In genomic region chr7:128697301-128697905, GRCh38 we compare ENCODE assay signal across 8 cellular contexts. TPM values are rescaled to one million over a fixed set of nuclear protein-coding genes. Genes with fewer than 3 reads are reported as not detected.
DNase-seq lines count a peak whose midpoint lies in the region; ATAC-seq and TF ChIP-seq lines count a peak whose summit lies in the region.

No MANE protein-coding gene starts in this region.

- H3K9ac ChIP-seq in fibroblast of lung (ENCODE audit: insufficient read depth, low read length) = peak overlapping the region; percentile 11

- H3K79me2 ChIP-seq in fibroblast of lung (ENCODE audit: control insufficient read depth, insufficient read depth, low read length) = no peaks in the 10 kb centered on the region

- H3K27ac Mint-ChIP-seq in CD4-positive, alpha-beta T cell = no peak overlapping the region
- no peak overlapping the region for H3K27ac Mint-ChIP-seq in IgD-negative memory B cell
- no peak overlapping the region for H3K27ac Mint-ChIP-seq in activated CD8-positive, alpha-beta memory T cell treated with anti-CD3 and anti-CD28 coated beads, Interleukin-2, amount 10 ng/mL, durations not matched to agents 7 days and 5 days

- no peaks in the 10 kb centered on the region for H3K9me3 Mint-ChIP-seq in CD4-positive, alpha-beta T cell
- no peaks in the 10 kb centered on the region for H3K9me3 Mint-ChIP-seq in IgD-negative memory B cell
- no peaks in the 10 kb centered on the region for H3K9me3 Mint-ChIP-seq in activated CD8-positive, alpha-beta memory T cell treated with anti-CD3 and anti-CD28 coated beads, Interleukin-2, amount 10 ng/mL, durations not matched to agents 7 days and 5 days (ENCODE audit: low read depth)

- peak overlapping the region; percentile 61 for H3K4me3 Mint-ChIP-seq in CD4-positive, alpha-beta T cell
- H3K4me3 Mint-ChIP-seq in IgD-negative memory B cell = peak overlapping the region; percentile 80 to 95 (median 88)
- peak overlapping the region; percentile 77 for H3K4me3 Mint-ChIP-seq in activated CD8-positive, alpha-beta memory T cell treated with anti-CD3 and anti-CD28 coated beads, Interleukin-2, amount 10 ng/mL, durations not matched to agents 7 days and 5 days

- peaks cover 51% of the 10 kb centered on the region for H3K27me3 ChIP-seq in CD4-positive, alpha-beta T cell (ENCODE audit: control insufficient read depth, insufficient read depth, low read length)
- H3K27me3 ChIP-seq in fibroblast of lung (ENCODE audit: control insufficient read depth, insufficient read depth, low read length) (no peaks in the 10 kb centered on the region), neuron (ENCODE audit: insufficient read depth, low read length) (peaks cover 14% of the 10 kb centered on the region), aorta (ENCODE audit: control insufficient read depth in 1 of 2, insufficient read depth in 2 of 2, low read length in 1 of 2) (peaks cover 0 to 2% of the 10 kb centered on the region in 2 donors)

- DNase-seq in CD4-positive, alpha-beta T cell = peak in 9 of 10 experiments; percentile 2 to 42 (median 17)
- peak; percentile 76 for DNase-seq in activated CD8-positive, alpha-beta memory T cell treated with anti-CD3 and anti-CD28 coated beads, Interleukin-2, amount 10 ng/mL, durations not matched to agents 7 days and 5 days
- DNase-seq in fibroblast of lung (ENCODE audit: low read depth in 2 of 2) (peak; percentile 73 to 74), aorta (peak; percentile 65 to 79), H4 (ENCODE audit: low spot score) (no peak)

- ATAC-seq in CD4-positive, alpha-beta T cell (ENCODE audit: poor library complexity) = peak; percentile 63
- peak; percentile 92 for ATAC-seq in activated CD8-positive, alpha-beta memory T cell treated with anti-CD3 and anti-CD28 coated beads, Interleukin-2, amount 10 ng/mL, durations not matched to agents 7 days and 5 days
- ATAC-seq in aorta (ENCODE audit: low FRiP score) = peak; percentile 41
- no peak for ATAC-seq in HG03571 (IDR thresholded peaks at IDR 0.05; ENCODE audit: unreplicated experiment)

- H4K20me1 ChIP-seq in fibroblast of lung (ENCODE audit: control insufficient read depth, extremely low read depth, insufficient read depth, low read length) = no peaks in the 10 kb centered on the region

- H3K4me1 ChIP-seq in fibroblast of lung (ENCODE audit: control insufficient read depth, extremely low read depth, insufficient read depth, low read length) = no peaks in the 10 kb centered on the region
- H3K4me1 ChIP-seq in neuron (ENCODE audit: insufficient read depth, low read length) = peaks cover 9% of the 10 kb centered on the region
- H3K4me1 ChIP-seq in aorta (ENCODE audit: control insufficient read depth in 1 of 2, insufficient read depth in 2 of 2, low read length in 2 of 2) = no peaks in the 10 kb centered on the region

- peaks cover 6% of the 10 kb centered on the region for H3K4me1 Mint-ChIP-seq in CD4-positive, alpha-beta T cell (ENCODE audit: low read depth)
- peaks cover 7 to 12% (median 10%) of the 10 kb centered on the region in 3 donors for H3K4me1 Mint-ChIP-seq in IgD-negative memory B cell
- peaks cover 13% of the 10 kb centered on the region for H3K4me1 Mint-ChIP-seq in activated CD8-positive, alpha-beta memory T cell treated with anti-CD3 and anti-CD28 coated beads, Interleukin-2, amount 10 ng/mL, durations not matched to agents 7 days and 5 days

- intact Hi-C loops in CD4-positive, alpha-beta T cell (cut with DNase I, micrococcal nuclease) = no loop called here
- intact Hi-C loops in aorta (cut with DNase I) = no loop called here

- H3K36me3 Mint-ChIP-seq in CD4-positive, alpha-beta T cell (ENCODE audit: low read depth) = no peaks in the 10 kb centered on the region
- no peaks in the 10 kb centered on the region for H3K36me3 Mint-ChIP-seq in IgD-negative memory B cell
- H3K36me3 Mint-ChIP-seq in activated CD8-positive, alpha-beta memory T cell treated with anti-CD3 and anti-CD28 coated beads, Interleukin-2, amount 10 ng/mL, durations not matched to agents 7 days and 5 days = no peaks in the 10 kb centered on the region

- H2AFZ ChIP-seq in fibroblast of lung (ENCODE audit: low read length) (peak overlapping the region; percentile 37), neuron (ENCODE audit: low read depth, low read length) (peak overlapping the region; percentile 73)

- H3K36me3 ChIP-seq in fibroblast of lung (ENCODE audit: control insufficient read depth, insufficient read depth, low read length) = no peaks in the 10 kb centered on the region
- no peaks in the 10 kb centered on the region for H3K36me3 ChIP-seq in neuron (ENCODE audit: insufficient read depth, low read length)
- H3K36me3 ChIP-seq in aorta (ENCODE audit: control insufficient read depth in 1 of 2, insufficient read depth in 2 of 2, low read length in 1 of 2) = no peaks in the 10 kb centered on the region

- H3K27ac ChIP-seq in CD4-positive, alpha-beta T cell (ENCODE audit: low read depth, low read length) = no peak overlapping the region
- H3K27ac ChIP-seq in fibroblast of lung (ENCODE audit: insufficient read depth, low read length) (no peak overlapping the region), aorta (ENCODE audit: low read depth in 1 of 2, low read length in 2 of 2) (no peak overlapping the region)

- CTCF ChIA-PET in CD4-positive, alpha-beta T cell (lab: Charles Lee) = no interaction called here
- CTCF ChIA-PET in activated CD8-positive, alpha-beta memory T cell treated with anti-CD3 and anti-CD28 coated beads, Interleukin-2, amount 10 ng/mL, durations not matched to agents 7 days and 5 days (lab: Charles Lee) = no interaction called here

- H3K4me3 ChIP-seq in fibroblast of lung (replicated peaks in 1 of 4; ENCODE audit: control extremely low read depth in 1 of 4, insufficient read depth in 1 of 4, low read depth in 3 of 4, low read length in 4 of 4) (peak overlapping the region; percentile 42 to 63 (median 50)), neuron (ENCODE audit: low read length) (peak overlapping the region; percentile 39), aorta (ENCODE audit: low read length in 2 of 2) (no peak overlapping the region)

- H3K27me3 Mint-ChIP-seq in CD4-positive, alpha-beta T cell = peaks cover 67% of the 10 kb centered on the region
- peaks cover 28% of the 10 kb centered on the region for H3K27me3 Mint-ChIP-seq in IgD-negative memory B cell
- peaks cover 58% of the 10 kb centered on the region for H3K27me3 Mint-ChIP-seq in activated CD8-positive, alpha-beta memory T cell treated with anti-CD3 and anti-CD28 coated beads, Interleukin-2, amount 10 ng/mL, durations not matched to agents 7 days and 5 days

- no peak for TF ChIP-seq CTCF in CD4-positive, alpha-beta T cell (IDR thresholded peaks at IDR 0.05)
- TF ChIP-seq CTCF in fibroblast of lung (conservative IDR thresholded peaks at IDR 0.05 in 1 of 2, IDR thresholded peaks at IDR 0.05 in 1 of 2; ENCODE audit: low read depth in 1 of 2, low read length in 2 of 2) = peak; percentile 51 to 53

- H3K4me2 ChIP-seq in fibroblast of lung (ENCODE audit: extremely low read depth, insufficient read depth, low read length) = peak overlapping the region; percentile 64

- 3% methylated on average over 31 to 37 of the region's 37 CpGs for WGBS in aorta, 2 donors

- POLR2A ChIA-PET in CD4-positive, alpha-beta T cell (lab: Charles Lee) = no interaction called here

- H3K9me3 ChIP-seq in CD4-positive, alpha-beta T cell (ENCODE audit: control insufficient read depth, low read length) = no peaks in the 10 kb centered on the region
- H3K9me3 ChIP-seq in fibroblast of lung (ENCODE audit: control insufficient read depth, insufficient read depth, low read depth, low read length) (no peaks in the 10 kb centered on the region), neuron (ENCODE audit: low read length) (peaks cover 3% of the 10 kb centered on the region), aorta (ENCODE audit: control insufficient read depth, low read length) (no peaks in the 10 kb centered on the region)

RNA-seq across cellular contexts. Expression of gene GARIN1A, which starts 25.3 kb away (rescaled TPM):
- under 1 TPM; 0.71 to 0.73 TPM for total RNA-seq in CD4-positive, alpha-beta T cell
- polyA plus RNA-seq in IgD-negative memory B cell (0.10 TPM), fibroblast of lung (0.46 and 0.52 TPM in 2 replicates), aorta (1 to 10 TPM; 1.3 to 1.8 TPM)
- total RNA-seq in activated CD8-positive, alpha-beta memory T cell treated with anti-CD3 and anti-CD28 coated beads, Interleukin-2, amount 10 ng/mL, durations not matched to agents 7 days and 5 days = 1 to 10 TPM in 1 of 2 experiments, under 1 TPM in 1; 0.47 to 1.0 TPM
- total RNA-seq in fibroblast of lung (0.51 and 1.5 TPM in 2 replicates), aorta (1 to 10 TPM; 6.1 to 7.4 TPM)
- polyA plus RNA-seq in fibroblast of lung (2012) = 0.23 and 0.26 TPM in 2 replicates
- 0.43 TPM in 1 of 2 replicates, not detected in the other for polyA minus RNA-seq in fibroblast of lung (ENCODE audit: low replicate concordance)
- total RNA-seq in H4 (2014; rRNA removed; shearing (Covaris generic)) = 0.06 TPM in 1 of 2 replicates, not detected in the other

RNA-seq across cellular contexts. Expression of gene CALU, which starts 41.8 kb away (rescaled TPM):
- total RNA-seq in CD4-positive, alpha-beta T cell = 10 to 100 TPM; 28.4 to 29.9 TPM
- polyA plus RNA-seq in IgD-negative memory B cell (20.8 TPM), fibroblast of lung (835 and 1,372 TPM in 2 replicates), aorta (100 to 1,000 TPM; 145 to 164 TPM)
- 10 to 100 TPM; 28.2 to 39.0 TPM for total RNA-seq in activated CD8-positive, alpha-beta memory T cell treated with anti-CD3 and anti-CD28 coated beads, Interleukin-2, amount 10 ng/mL, durations not matched to agents 7 days and 5 days
- total RNA-seq in fibroblast of lung (538 and 636 TPM in 2 replicates), aorta (100 to 1,000 TPM; 206 to 267 TPM)
- 583 and 903 TPM in 2 replicates for polyA plus RNA-seq in fibroblast of lung (2012)
- 86.7 and 98.4 TPM in 2 replicates for polyA minus RNA-seq in fibroblast of lung (ENCODE audit: low replicate concordance)
- 462 and 489 TPM in 2 replicates for total RNA-seq in H4 (2014; rRNA removed; shearing (Covaris generic))

Comparison
In these comparisons a context has a peak if more than half of its experiments do, and no peak if none do; other contexts are left out.
1. H3K4me3 ChIP-seq: peak in fibroblast of lung (4 of 4) and neuron (single experiment); none in aorta (0 of 2).
2. RNA of gene CALU, which starts 41.8 kb away (total RNA-seq): 538 to 636 TPM in fibroblast of lung, 462 to 489 TPM in H4 and 206 to 267 TPM in aorta; 28.2 to 39.0 TPM in activated CD8-positive, alpha-beta memory T cell treated with anti-CD3 and anti-CD28 coated beads, Interleukin-2, amount 10 ng/mL, durations not matched to agents 7 days and 5 days and 28.4 to 29.9 TPM in CD4-positive, alpha-beta T cell; every median in the first group is over 4 times any median in the second.
3. Peak in every context shown above with its lines, with median percentiles within 50 percentile points of each other: H3K4me3 Mint-ChIP-seq.